Comparison of ENCODE assay signal across 8 cellular contexts in the genomic region with DNA sequence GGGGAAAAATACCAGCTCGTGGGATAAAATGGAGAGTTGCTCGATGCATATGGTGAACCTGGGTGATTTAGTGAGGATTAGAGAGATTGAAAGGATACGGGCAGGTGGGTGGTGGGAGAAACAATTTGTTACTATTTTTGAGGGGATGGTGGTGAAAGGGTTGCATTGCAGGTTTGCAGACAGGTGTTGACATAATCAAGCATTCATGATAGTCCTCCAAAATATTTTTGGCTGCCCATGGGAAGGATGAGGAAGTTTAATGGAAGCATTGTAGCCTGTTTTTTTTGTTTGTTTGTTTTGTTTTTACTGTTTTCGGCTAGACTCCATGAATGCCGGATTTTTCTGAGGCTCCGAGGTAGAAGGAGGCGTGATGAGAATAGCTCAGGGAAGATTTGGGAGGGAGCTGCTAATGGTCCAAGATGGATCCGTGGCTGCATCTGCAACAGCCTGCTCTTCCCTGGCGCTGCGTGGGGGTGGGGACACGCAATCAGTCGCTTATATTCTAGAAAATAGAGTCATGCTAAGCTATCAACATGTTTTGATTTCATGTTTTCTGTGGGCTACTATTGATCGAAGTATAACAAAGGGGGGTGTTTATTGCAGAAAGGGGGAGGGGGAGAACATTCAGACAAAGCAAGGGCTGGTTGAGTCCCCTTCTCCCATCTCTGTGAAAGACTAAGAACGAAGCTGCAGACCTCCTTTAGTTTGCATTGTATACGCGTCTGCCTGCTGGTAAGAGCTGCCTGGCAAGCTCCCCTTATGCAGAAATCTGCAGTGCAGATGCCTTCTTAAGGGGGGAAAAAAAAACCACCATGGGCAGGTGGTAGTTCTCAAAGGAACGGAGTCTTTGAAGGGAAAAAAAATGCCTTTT. TPM values are rescaled to one million over a fixed set of nuclear protein-coding genes. Genes with fewer than 3 reads are reported as not detected.
A peak's percentile ranks its signal among the peaks of the same experiment; 100 is the strongest.
DNase-seq lines count a peak whose midpoint lies in the region; ATAC-seq, FAIRE-seq and TF ChIP-seq lines count a peak whose summit lies in the region.

No MANE protein-coding gene starts in this region.

- H2AFZ ChIP-seq in K562 (ENCODE audit: low read depth, low read length), result peak overlapping the region; percentile 89

- under 1% methylated on average over 17 of the region's 17 CpGs for WGBS in K562 (ENCODE audit: insufficient coverage, low coverage, missing lambda C conversion rate)

- no peak for TF ChIP-seq POLR2A in K562 (conservative IDR thresholded peaks at IDR 0.05)

- H3K36me3 ChIP-seq in K562 (ENCODE audit: control insufficient read depth, insufficient read depth, low read length) (peaks cover 14% of the 10 kb centered on the region; the same call in 1 of the 3 replicates), skeletal muscle tissue (ENCODE audit: control insufficient read depth in 3 of 3, insufficient read depth in 3 of 3, low read length in 3 of 3) (no peaks in the 10 kb centered on the region)

- H3K9me3 ChIP-seq in K562 (replicated peaks; ENCODE audit: control insufficient read depth, insufficient read depth, low read depth, low read length), result no peaks in the 10 kb centered on the region
- no peaks in the 10 kb centered on the region for H3K9me3 ChIP-seq in skeletal muscle tissue (ENCODE audit: control insufficient read depth in 3 of 3, low read length in 3 of 3)

- H4K20me1 ChIP-seq in K562 (replicated peaks; ENCODE audit: control insufficient read depth, insufficient read depth, low read length), result peaks cover 9% of the 10 kb centered on the region

- H3K27ac ChIP-seq in K562 (ENCODE audit: extremely low read depth, low read depth, low read length), result peak overlapping the region; percentile 94
- peak overlapping the region; percentile 89 for H3K27ac ChIP-seq in skeletal muscle tissue (ENCODE audit: low read depth, low read length)

- in situ Hi-C loops in K562 (cut with MboI), result no loop called here

- intact Hi-C loops in K562 (cut with micrococcal nuclease), result loop anchor here (5.0 kb wide), 1 partner anchor 55 kb away; no protein-coding TSS in a partner anchor

- CTCF ChIA-PET in HEK293T (lab: Yijun Ruan, JAX) (interaction anchor here (0.6 to 1.7 kb wide), 3 partner anchors 25 to 252 kb away, joined by 3 to 5 read pairs (median 3); no protein-coding TSS in a partner anchor), K562 (lab: Yijun Ruan, JAX; ENCODE audit: low intra/inter-chr PET ratio) (no interaction called here)

- H3K9me1 ChIP-seq in K562 (ENCODE audit: control insufficient read depth, insufficient read depth, low read length), result no peaks in the 10 kb centered on the region

- POLR2A ChIA-PET in HEK293T (lab: Yijun Ruan, JAX), result interaction anchor here (0.5 to 2.7 kb wide), 14 partner anchors 8 to 70 kb away, joined by 3 to 21 read pairs (median 5); a partner anchor contains a TSS
- POLR2A ChIA-PET in K562 (lab: Yijun Ruan, JAX), result interaction anchor here (0.6 to 5.9 kb wide), 14 partner anchors 8 to 1109 kb away, joined by 3 to 46 read pairs (median 5); a partner anchor contains a TSS

- ATAC-seq in K562, result peak; percentile 31

- TF ChIP-seq EP300 in K562 (IDR thresholded peaks at IDR 0.05; ENCODE audit: low read length), result no peak

- FAIRE-seq in K562 (lab: Jason Lieb, UNC), result no peak

- peaks cover 59% of the 10 kb centered on the region for H3K79me2 ChIP-seq in K562 (ENCODE audit: control insufficient read depth, insufficient read depth, low read length)

- H3K4me1 ChIP-seq in K562 (replicated peaks in 1 of 2; ENCODE audit: control insufficient read depth in 2 of 2, insufficient read depth in 2 of 2, low read length in 2 of 2), result peaks cover 24 to 35% of the 10 kb centered on the region in 2 experiments
- H3K4me1 ChIP-seq in skeletal muscle tissue (ENCODE audit: control insufficient read depth in 3 of 3, insufficient read depth in 3 of 3, low read length in 3 of 3), result peaks cover 17 to 41% (median 20%) of the 10 kb centered on the region in 3 donors

- no peaks in the 10 kb centered on the region for H3K27me3 ChIP-seq in K562 (ENCODE audit: control insufficient read depth in 2 of 2, insufficient read depth in 2 of 2, low read length in 2 of 2)
- no peaks in the 10 kb centered on the region for H3K27me3 ChIP-seq in skeletal muscle tissue (ENCODE audit: control insufficient read depth in 3 of 3, insufficient read depth in 3 of 3, low read length in 3 of 3)

- peak overlapping the region; percentile 96 for H3K4me2 ChIP-seq in K562 (ENCODE audit: insufficient read depth, low read length)

- DNase-seq in DMS79 treated with DMSO at 0.1 percent for 48 hours (lab: John Stamatoyannopoulos, UW), result peak; percentile 77
- peak; percentile 23 for DNase-seq in HEK293T (ENCODE audit: extremely low spot score)
- DNase-seq in NCI-H82 (lab: John Stamatoyannopoulos, UW), result peak; percentile 53
- peak; percentile 30 to 53 (median 40) for DNase-seq in K562 (ENCODE audit: extremely low read depth in 1 of 4, low spot score in 3 of 4)
- peak; percentile 56 for DNase-seq in iPS-NIHi11 (ENCODE audit: low spot score)
- DNase-seq in NCI-H1048 (lab: John Stamatoyannopoulos, UW), result no peak
- DNase-seq in NCI-H1930 (lab: John Stamatoyannopoulos, UW), result no peak

- peak overlapping the region; percentile 94 for H3K4me3 ChIP-seq in K562
- peak overlapping the region; percentile 90 to 97 (median 95) for H3K4me3 ChIP-seq in skeletal muscle tissue (ENCODE audit: low read length in 3 of 3)

- TF ChIP-seq RAD21 in K562 (CRISPR knock-in tag; conservative IDR thresholded peaks at IDR 0.05 in 1 of 2, IDR thresholded peaks at IDR 0.05 in 1 of 2), result no peak

- TF ChIP-seq CTCF in K562 (IDR thresholded peaks at IDR 0.05 in 2 of 3, conservative IDR thresholded peaks at IDR 0.05 in 1 of 3; ENCODE audit: insufficient read depth in 2 of 3, low read depth in 1 of 3, low read length in 3 of 3), result peak in 2 of 3 experiments; percentile 8 to 37; a peak in 3 of 6 replicates

- BruUV-seq in K562 (replicated peaks; lab: Mats Ljungman, UMichigan), result no TSS peak

- H3K9ac ChIP-seq in K562 (ENCODE audit: insufficient read depth in 1 of 2, low read depth in 2 of 2, low read length in 2 of 2) (peak overlapping the region; percentile 84 to 97), skeletal muscle tissue (ENCODE audit: low read depth in 1 of 3, low read length in 3 of 3) (peak overlapping the region; percentile 86 to 94 (median 90))

TF ChIP-seq in HEK293T, 16 proteins besides CTCF, POLR2A, EP300 and RAD21:
- TF ChIP-seq HDGF (IDR thresholded peaks at IDR 0.05; ENCODE audit: borderline replicate concordance) (no peak), CTBP1 (IDR thresholded peaks at IDR 0.05; ENCODE audit: borderline replicate concordance) (peak; percentile 45; the same call in 1 of the 2 replicates)

TF ChIP-seq in K562, 482 proteins besides CTCF, POLR2A, EP300 and RAD21 (continues in another document):
- no peak for TF ChIP-seq NCOA2 (IDR thresholded peaks at IDR 0.05; ENCODE audit: partially characterized antibody in 2 of 2)
- TF ChIP-seq, protein P1, sequence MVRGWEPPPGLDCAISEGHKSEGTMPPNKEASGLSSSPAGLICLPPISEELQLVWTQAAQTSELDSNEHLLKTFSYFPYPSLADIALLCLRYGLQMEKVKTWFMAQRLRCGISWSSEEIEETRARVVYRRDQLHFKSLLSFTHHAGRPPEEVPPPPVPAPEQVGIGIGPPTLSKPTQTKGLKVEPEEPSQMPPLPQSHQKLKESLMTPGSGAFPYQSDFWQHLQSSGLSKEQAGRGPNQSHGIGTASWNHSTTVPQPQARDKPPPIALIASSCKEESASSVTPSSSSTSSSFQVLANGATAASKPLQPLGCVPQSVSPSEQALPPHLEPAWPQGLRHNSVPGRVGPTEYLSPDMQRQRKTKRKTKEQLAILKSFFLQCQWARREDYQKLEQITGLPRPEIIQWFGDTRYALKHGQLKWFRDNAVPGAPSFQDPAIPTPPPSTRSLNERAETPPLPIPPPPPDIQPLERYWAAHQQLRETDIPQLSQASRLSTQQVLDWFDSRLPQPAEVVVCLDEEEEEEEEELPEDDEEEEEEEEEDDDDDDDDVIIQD (CRISPR knock-in tag; IDR thresholded peaks at IDR 0.05), result no peak

RNA-seq across cellular contexts. Expression of a gene that starts 1.0 kb away (rescaled TPM):
- 98.9 and 173 TPM in 2 replicates for total RNA-seq in K562 (2011; cell fraction: chromatin; rRNA removed; ENCODE audit: low replicate concordance)
- total RNA-seq in K562 (2011; cell fraction: nucleolus; rRNA removed), result 135 and 137 TPM in 2 replicates
- total RNA-seq in K562 (2011; cell fraction: nucleoplasm; rRNA removed), result 196 and 286 TPM in 2 replicates
- 45.0 and 52.4 TPM in 2 replicates for total RNA-seq in K562 (2014; rRNA removed)
- total RNA-seq in K562 (2014; rRNA removed; fragmentation: Illumina TruSeq; extraction: Trizol), result 93.5 and 103 TPM in 2 replicates
- 90.1 and 94.9 TPM in 2 replicates for total RNA-seq in K562 (2015; rRNA removed; fragmentation: Illumina TruSeq; extraction: Trizol)
- total RNA-seq in K562 (2021), result 124 TPM in 2 replicates
- polyA plus RNA-seq in K562 (2011; rRNA removed), result 101 and 127 TPM in 2 replicates
- 93.3 and 96.3 TPM in 2 replicates for polyA plus RNA-seq in K562 (2011; cell fraction: cytosol; rRNA removed)
- 24.6 and 38.7 TPM in 2 replicates for polyA plus RNA-seq in K562 (2011; cell fraction: nucleus; rRNA removed)
- 106 and 280 TPM in 2 replicates for polyA plus RNA-seq in K562 (2012)
- 142 and 169 TPM in 2 replicates for polyA plus RNA-seq in K562 (2014; fragmentation: Illumina TruSeq; extraction: Trizol)
- 10 to 100 TPM; 41.6 to 44.3 TPM for polyA plus RNA-seq in K562 (2014; fragmentation: Nextera tagmentation; extraction: Ambion mirVana)
- polyA plus RNA-seq in K562 (2014; rRNA removed), result 86.9 and 93.3 TPM in 2 replicates
- polyA minus RNA-seq in K562 (2011; rRNA and poly(A)+ RNA removed), result 152 and 166 TPM in 2 replicates
- polyA minus RNA-seq in K562 (2011; cell fraction: cytosol; rRNA and poly(A)+ RNA removed), result 76.1 and 86.1 TPM in 2 replicates
- polyA minus RNA-seq in K562 (2011; cell fraction: nucleus; rRNA and poly(A)+ RNA removed), result 13.7 and 24.4 TPM in 2 replicates
- 28.7 TPM for total RNA-seq in skeletal muscle tissue

RNA-seq across cellular contexts. Expression of a gene that starts 11.1 kb away (rescaled TPM):
- total RNA-seq in K562 (2011; cell fraction: chromatin; rRNA removed; ENCODE audit: low replicate concordance), result 24.6 and 32.2 TPM in 2 replicates
- 11.0 and 12.6 TPM in 2 replicates for total RNA-seq in K562 (2011; cell fraction: nucleolus; rRNA removed)
- 17.3 and 26.3 TPM in 2 replicates for total RNA-seq in K562 (2011; cell fraction: nucleoplasm; rRNA removed)
- total RNA-seq in K562 (2014; rRNA removed), result 13.8 and 18.2 TPM in 2 replicates
- 34.0 and 42.0 TPM in 2 replicates for total RNA-seq in K562 (2014; rRNA removed; fragmentation: Illumina TruSeq; extraction: Trizol)
- 21.3 and 22.4 TPM in 2 replicates for total RNA-seq in K562 (2015; rRNA removed; fragmentation: Illumina TruSeq; extraction: Trizol)
- 39.8 and 41.4 TPM in 2 replicates for total RNA-seq in K562 (2021)
- 22.9 and 34.5 TPM in 2 replicates for polyA plus RNA-seq in K562 (2011; rRNA removed)
- polyA plus RNA-seq in K562 (2011; cell fraction: cytosol; rRNA removed), result 18.1 and 18.7 TPM in 2 replicates
- 8.4 and 12.2 TPM in 2 replicates for polyA plus RNA-seq in K562 (2011; cell fraction: nucleus; rRNA removed)
- 13.8 and 15.5 TPM in 2 replicates for polyA plus RNA-seq in K562 (2012)
- polyA plus RNA-seq in K562 (2014; fragmentation: Illumina TruSeq; extraction: Trizol), result 23.9 and 24.3 TPM in 2 replicates
- 10 to 100 TPM; 23.5 to 34.2 TPM for polyA plus RNA-seq in K562 (2014; fragmentation: Nextera tagmentation; extraction: Ambion mirVana)
- polyA plus RNA-seq in K562 (2014; rRNA removed), result 22.2 and 22.5 TPM in 2 replicates
- polyA minus RNA-seq in K562 (2011; rRNA and poly(A)+ RNA removed), result 36.5 and 40.6 TPM in 2 replicates
- 17.2 and 19.7 TPM in 2 replicates for polyA minus RNA-seq in K562 (2011; cell fraction: cytosol; rRNA and poly(A)+ RNA removed)
- 4.3 and 8.0 TPM in 2 replicates for polyA minus RNA-seq in K562 (2011; cell fraction: nucleus; rRNA and poly(A)+ RNA removed)
- total RNA-seq in skeletal muscle tissue, result 40.2 TPM

Comparison
In these comparisons a context has a peak if more than half of its experiments do, and no peak if none do; other contexts are left out.
1. DNase-seq: peak in DMS79 treated with DMSO at 0.1 percent for 48 hours (single experiment), HEK293T (single experiment), NCI-H82 (single experiment), K562 (4 of 4) and iPS-NIHi11 (single experiment); none in NCI-H1048 (single experiment) and NCI-H1930 (0 of 2).